ENCODE assay signal across 23 cellular contexts in the genomic region with DNA sequence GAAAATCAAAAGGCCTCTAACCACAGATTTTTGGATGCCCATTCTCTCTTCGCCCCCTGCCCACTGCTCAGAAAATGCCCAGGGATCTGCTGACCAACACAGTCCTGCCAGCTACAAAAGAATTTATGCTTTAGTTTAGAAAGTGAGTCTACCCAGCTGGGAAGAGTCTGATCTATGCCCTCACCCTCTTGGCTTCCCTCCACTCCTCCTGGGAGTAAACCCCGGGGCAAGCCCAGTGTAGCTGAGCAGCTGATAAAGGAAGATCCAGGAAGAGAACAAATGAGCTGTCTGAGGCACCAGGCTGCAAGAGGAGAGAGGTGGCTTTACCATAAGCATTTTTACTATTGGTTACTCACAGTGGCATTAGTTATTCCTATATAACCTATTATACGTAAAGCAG. TPM values are rescaled to one million over a fixed set of nuclear protein-coding genes. Genes with fewer than 3 reads are reported as not detected.
DNase-seq lines count a peak whose midpoint lies in the region; ATAC-seq, FAIRE-seq and TF ChIP-seq lines count a peak whose summit lies in the region.
"Had no signal": no experiment of that assay in that cellular context is flagged by ENCODE, and none has a peak within 500 bp of the region (broad histone marks: within the 10 kb centered on the region; RNA-seq: fewer than 3 reads in every experiment).

No MANE protein-coding gene starts in this region.

- H3K27me3 ChIP-seq in GM23248 (replicated peaks; ENCODE audit: insufficient read depth) (no peaks in the 10 kb centered on the region), small intestine (ENCODE audit: control insufficient read depth in 2 of 2, insufficient read depth in 2 of 2, low read length in 2 of 2) (no peaks in the 10 kb centered on the region), ascending aorta (no peaks in the 10 kb centered on the region)
- H3K27me3 ChIP-seq: BLaER1, Peyer's patch had no signal

- DNase-seq in GM23248 (peak; percentile 13), amniotic epithelial cell (ENCODE audit: low read depth) (peak; percentile 51), small intestine (peak; percentile 27), RWPE1 (ENCODE audit: low spot score) (no peak), ascending aorta (ENCODE audit: low spot score in 2 of 2) (no peak), GM19238 (ENCODE audit: insufficient read length, low spot score) (no peak)
- DNase-seq: CD4-positive, alpha-beta memory T cell; IMR-90; MV-4-11; NCI-H1694; NCI-H2081; NCI-H446; NCI-H526; Peyer's patch had no signal

- FAIRE-seq in small intestine (lab: Jason Lieb, UNC), result no peak
- FAIRE-seq: G401.6, GM12892, H1, HTR-8/SVneo had no signal

- peak; percentile 59 for ATAC-seq in esophagus mucosa
- ATAC-seq: HCT116 had no signal

- H3F3A ChIP-seq in GM23248 (ENCODE audit: insufficient read depth), result no peaks in the 10 kb centered on the region

- H2AFZ ChIP-seq in GM23248, result no peak overlapping the region

- WGBS in GM23248 (ENCODE audit: low coverage in 1 of 2, low lambda C conversion rate in 2 of 2, missing lambda C conversion rate in 2 of 2), 2 experiments, result 96 to 98% methylated on average over 3 of the region's 3 CpGs
- 74 to 77% (median 75%) methylated on average over 3 of the region's 3 CpGs for WGBS in small intestine, 3 donors

- H3K4me3 ChIP-seq in GM23248, result no peak overlapping the region
- no peak overlapping the region for H3K4me3 ChIP-seq in small intestine (ENCODE audit: low read depth in 1 of 2, low read length in 2 of 2)
- no peak overlapping the region for H3K4me3 ChIP-seq in ascending aorta
- H3K4me3 ChIP-seq: BLaER1, Peyer's patch, SJSA1 had no signal

- H4K20me1 ChIP-seq in GM23248 (ENCODE audit: insufficient read depth), result no peaks in the 10 kb centered on the region

- intact Hi-C loops in ascending aorta (cut with DNase I), result no loop called here

- no peak for TF ChIP-seq CTCF in RWPE1 (conservative IDR thresholded peaks at IDR 0.05; ENCODE audit: low read depth)
- TF ChIP-seq CTCF in ascending aorta (IDR thresholded peaks at IDR 0.05), result no peak

- H3K36me3 ChIP-seq in GM23248 (ENCODE audit: low read depth), result no peaks in the 10 kb centered on the region
- no peaks in the 10 kb centered on the region for H3K36me3 ChIP-seq in small intestine (ENCODE audit: control insufficient read depth in 2 of 2, insufficient read depth in 2 of 2, low read length in 2 of 2)
- H3K36me3 ChIP-seq in ascending aorta, result peaks cover 0 to 15% of the 10 kb centered on the region in 2 donors
- H3K36me3 ChIP-seq: Peyer's patch, SJSA1 had no signal

- CTCF ChIA-PET in RWPE1 (lab: Yijun Ruan, JAX), result no interaction called here

- H3K9me2 ChIP-seq in GM23248 (ENCODE audit: insufficient read depth), result no peaks in the 10 kb centered on the region

- POLR2A ChIA-PET in RWPE1 (lab: Yijun Ruan, JAX; ENCODE audit: low non-redundant PET), result no interaction called here

- H3K79me2 ChIP-seq in GM23248 (ENCODE audit: insufficient read depth), result no peaks in the 10 kb centered on the region

- no peak overlapping the region for H3K9ac ChIP-seq in GM23248
- H3K9ac ChIP-seq: BLaER1, KMS-11 had no signal

- H3K9me3 ChIP-seq in GM23248 (ENCODE audit: low read depth) (no peaks in the 10 kb centered on the region), small intestine (ENCODE audit: control insufficient read depth, low read depth) (no peaks in the 10 kb centered on the region), ascending aorta (no peaks in the 10 kb centered on the region)
- H3K9me3 ChIP-seq: Peyer's patch, SJSA1 had no signal

- H3K27ac ChIP-seq in GM23248, result no peak overlapping the region
- no peak overlapping the region for H3K27ac ChIP-seq in small intestine (ENCODE audit: low read depth in 1 of 2, low read length in 1 of 2)
- no peak overlapping the region for H3K27ac ChIP-seq in RWPE1
- H3K27ac ChIP-seq in ascending aorta, result no peak overlapping the region
- H3K27ac ChIP-seq: BLaER1, KMS-11, Peyer's patch, SJSA1 had no signal

- in situ Hi-C loops in GM23248 (cut with MboI), result no loop called here

- H3K4me2 ChIP-seq in GM23248 (ENCODE audit: unreplicated experiment), result no peak overlapping the region
- H3K4me2 ChIP-seq: BLaER1, KMS-11 had no signal

- H3K4me1 ChIP-seq in GM23248 (ENCODE audit: insufficient read depth), result no peaks in the 10 kb centered on the region
- no peaks in the 10 kb centered on the region for H3K4me1 ChIP-seq in small intestine (ENCODE audit: control insufficient read depth in 2 of 2, insufficient read depth in 1 of 2, low read depth in 1 of 2, low read length in 1 of 2)
- H3K4me1 ChIP-seq in ascending aorta, result no peaks in the 10 kb centered on the region
- H3K4me1 ChIP-seq: Peyer's patch, SJSA1 had no signal

RNA-seq across cellular contexts. Expression of a gene that starts 52.9 kb away (rescaled TPM):
- total RNA-seq in GM23248 (2014; rRNA removed; shearing (Covaris generic)), result 32.9 and 49.8 TPM in 2 replicates
- 27.3 and 30.4 TPM in 2 replicates for polyA plus RNA-seq in GM23248 (2016; fragmentation: Nextera tagmentation; extraction: Ambion mirVana)
- total RNA-seq in esophagus mucosa, result 13.7 TPM
- polyA plus RNA-seq in small intestine, result 10 to 100 TPM; 15.9 to 40.2 (median 34.6) TPM
- 86.7 TPM for total RNA-seq in ascending aorta

Comparison
In these comparisons a context has a peak if more than half of its experiments do, and no peak if none do; other contexts are left out.
1. DNase-seq: peak in GM23248 (single experiment), amniotic epithelial cell (single experiment) and small intestine (single experiment); none in RWPE1 (single experiment), ascending aorta (0 of 2) and GM19238 (single experiment).